8 cellular contexts compared by ENCODE assay signal in the genomic region with DNA sequence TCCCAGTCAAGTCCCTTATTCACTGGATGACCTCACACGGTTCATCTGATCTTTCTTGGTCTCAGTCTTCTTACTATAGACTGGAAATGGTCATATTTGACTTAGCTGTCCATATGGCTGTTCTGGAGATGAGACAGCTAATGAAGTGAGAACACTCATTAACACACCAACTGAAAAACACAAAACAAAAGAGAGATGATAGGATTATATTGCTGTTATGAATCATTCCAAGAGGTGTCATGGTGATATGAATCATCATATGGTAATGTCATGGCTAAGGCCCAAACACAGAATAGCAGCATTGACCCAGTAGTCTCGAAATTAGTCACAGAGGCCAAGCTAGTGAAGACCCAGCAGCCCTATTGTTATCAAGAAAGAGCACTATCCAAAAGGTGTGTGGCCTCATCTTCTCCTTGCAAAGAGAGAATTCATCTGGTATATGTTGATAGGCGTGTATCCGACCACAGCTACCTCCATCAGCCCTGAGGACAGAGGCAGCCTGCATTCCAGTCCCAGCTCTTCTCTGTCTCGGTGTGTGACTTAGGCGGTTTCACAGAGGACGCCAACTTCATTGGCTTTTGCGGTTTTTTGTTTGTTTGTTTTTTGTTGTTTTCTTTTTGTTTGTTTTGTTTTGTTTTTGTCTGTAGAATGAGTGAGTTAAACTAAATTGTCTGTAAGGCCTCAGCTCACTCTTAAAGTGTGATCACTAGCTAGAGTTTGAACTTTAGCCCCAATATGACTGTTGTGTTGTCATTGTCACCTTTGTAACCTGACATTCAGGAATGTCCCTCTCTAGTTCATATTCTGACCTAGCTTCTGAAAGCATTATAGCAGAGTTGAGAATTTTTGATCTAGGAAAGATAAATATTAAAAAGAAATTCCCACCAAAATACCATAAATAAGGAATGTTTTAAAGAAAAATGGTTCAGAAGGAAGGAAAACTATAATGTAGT.
A peak's percentile ranks its signal among the peaks of the same experiment; 100 is the strongest.
DNase-seq lines count a peak whose midpoint lies in the region; ATAC-seq and TF ChIP-seq lines count a peak whose summit lies in the region.

No MANE protein-coding gene starts in this region.

- no peaks in the 10 kb centered on the region for H3K27me3 Mint-ChIP-seq in Caco-2 (ENCODE audit: insufficient read depth, unreplicated experiment)

- no peak for TF ChIP-seq POLR2A in esophagus muscularis mucosa (IDR thresholded peaks at IDR 0.05; ENCODE audit: low read depth)

- peak; percentile 98 for ATAC-seq in GM21381 (IDR thresholded peaks at IDR 0.05; ENCODE audit: unreplicated experiment)
- ATAC-seq in HG03571 (IDR thresholded peaks at IDR 0.05; ENCODE audit: unreplicated experiment), result peak; percentile 96

- POLR2A ChIA-PET in Caco-2 (lab: Charles Lee), result interaction anchor here (0.9 kb wide), 1 partner anchor 145 kb away, joined by 3 read pairs; a partner anchor contains a TSS

- peaks cover 21% of the 10 kb centered on the region for H3K4me1 Mint-ChIP-seq in Caco-2 (ENCODE audit: low read depth, unreplicated experiment)

- H3K36me3 ChIP-seq in Caco-2 (ENCODE audit: control insufficient read depth, insufficient read depth, low read length), result no peaks in the 10 kb centered on the region; the same call in 1 of the 2 replicates
- no peaks in the 10 kb centered on the region for H3K36me3 ChIP-seq in esophagus muscularis mucosa

- BruUV-seq in Caco-2 (replicated peaks; lab: Mats Ljungman, UMichigan), result TSS peak; percentile 97

- no peaks in the 10 kb centered on the region for H3K9me3 Mint-ChIP-seq in Caco-2 (ENCODE audit: unreplicated experiment)

- H3K9me3 ChIP-seq in Caco-2 (no peaks in the 10 kb centered on the region), esophagus muscularis mucosa (no peaks in the 10 kb centered on the region)

- H3K27ac Mint-ChIP-seq in Caco-2 (ENCODE audit: unreplicated experiment), result peak overlapping the region; percentile 98

- peaks cover 14% of the 10 kb centered on the region for H3K36me3 Mint-ChIP-seq in Caco-2 (ENCODE audit: insufficient read depth, unreplicated experiment)

- intact Hi-C loops in Caco-2 (cut with micrococcal nuclease; ENCODE audit: unreplicated experiment) (loop anchor here (1.0 kb wide), 3 partner anchors 17 to 83 kb away; no protein-coding TSS in a partner anchor), esophagus muscularis mucosa (cut with DNase I) (no loop called here), dorsolateral prefrontal cortex (cut with DNase I) (no loop called here)

- CTCF ChIA-PET in Caco-2 (lab: Charles Lee), result interaction anchor here (0.8 to 1.3 kb wide), 3 partner anchors 28 to 145 kb away, joined by 3 to 7 read pairs (median 4); a partner anchor contains a TSS

- WGBS in esophagus muscularis mucosa, result 85% methylated on average over 8 of the region's 8 CpGs

- H3K4me3 Mint-ChIP-seq in Caco-2 (ENCODE audit: unreplicated experiment), result peak overlapping the region; percentile 51

- no peak for TF ChIP-seq CTCF in Caco-2 (IDR thresholded peaks at IDR 0.05; ENCODE audit: insufficient read depth in 1 of 2, low read depth in 1 of 2, low read length in 1 of 2, severe bottlenecking in 1 of 2, unreplicated experiment in 1 of 2)
- TF ChIP-seq CTCF in esophagus muscularis mucosa (IDR thresholded peaks at IDR 0.05), result no peak
- TF ChIP-seq CTCF in dorsolateral prefrontal cortex (IDR thresholded peaks at IDR 0.05 in 54 of 56, conservative IDR thresholded peaks at IDR 0.05 in 2 of 56; ENCODE audit: low read depth in 1 of 56, partially characterized antibody in 56 of 56), result no peak

- DNase-seq in Caco-2 (peak in 1 of 2 experiments; percentile 35), iris pigment epithelial cell (ENCODE audit: low read depth) (peak; percentile 84), esophagus muscularis mucosa (ENCODE audit: extremely low spot score) (no peak), UCSD-AML1 (lab: John Stamatoyannopoulos, UW; ENCODE audit: unreplicated experiment) (no peak), dorsolateral prefrontal cortex (no peak)
- DNase-seq in activated T-cell treated with anti-CD3 and anti-CD28 coated beads, Interleukin-2, amount 50 U/mL, for 48 hours, result peak; percentile 49 to 55

- H3K27me3 ChIP-seq in Caco-2 (replicated peaks; ENCODE audit: control insufficient read depth, insufficient read depth, low read length), result no peaks in the 10 kb centered on the region
- H3K27me3 ChIP-seq in esophagus muscularis mucosa, result no peaks in the 10 kb centered on the region
- no peaks in the 10 kb centered on the region for H3K27me3 ChIP-seq in dorsolateral prefrontal cortex

- no peak for TF ChIP-seq EP300 in esophagus muscularis mucosa (IDR thresholded peaks at IDR 0.05)

- H3K4me3 ChIP-seq in Caco-2 (ENCODE audit: low read depth, low read length) (no peak overlapping the region), esophagus muscularis mucosa (no peak overlapping the region), dorsolateral prefrontal cortex (no peak overlapping the region)

- peaks cover 34% of the 10 kb centered on the region for H3K4me1 ChIP-seq in Caco-2
- H3K4me1 ChIP-seq in esophagus muscularis mucosa, result peaks cover 7 to 25% (median 11%) of the 10 kb centered on the region in 4 donors

- peak overlapping the region in 1 of 4 donors; percentile 10 for H3K27ac ChIP-seq in esophagus muscularis mucosa (replicated peaks in 1 of 4)
- peak overlapping the region in 1 of 59 donors; percentile 35 for H3K27ac ChIP-seq in dorsolateral prefrontal cortex

Comparison
In these comparisons a context has a peak if more than half of its experiments do, and no peak if none do; other contexts are left out.
1. DNase-seq: peak in activated T-cell treated with anti-CD3 and anti-CD28 coated beads, Interleukin-2, amount 50 U/mL, for 48 hours (2 of 2) and iris pigment epithelial cell (single experiment); none in esophagus muscularis mucosa (single experiment), UCSD-AML1 (single experiment) and dorsolateral prefrontal cortex (0 of 10).